Comparison of ENCODE assay signal across 26 cellular contexts in genomic region chr4:110120506-110120905, GRCh38.
"Had no signal": no experiment of that assay in that cellular context is flagged by ENCODE, and none has a peak within 500 bp of the region (broad histone marks: within the 10 kb centered on the region; RNA-seq: fewer than 3 reads in every experiment).

No MANE protein-coding gene starts in this region.

- H3K36me3 ChIP-seq: left ventricle myocardium inferior, right atrium auricular region, right lobe of liver, stomach, suprapubic skin, thoracic aorta, tibial artery, uterus had no signal

- H3K27ac ChIP-seq: left ventricle myocardium inferior, parathyroid adenoma, psoas muscle, right atrium auricular region, right lobe of liver, thoracic aorta, tibial artery, uterus had no signal

- DNase-seq: hypothalamus; immature natural killer cell; islet precursor cell; left ventricle myocardium inferior; midbrain; mucosa of descending colon; naive thymus-derived CD4-positive, alpha-beta T cell; psoas muscle; right lobe of liver; stimulated activated CD4-positive, alpha-beta T cell treated with anti-CD3 and anti-CD28 coated beads, Interleukin-12 subunit alpha, Interleukin-12 subunit beta, amount 100 ng/mL, for 4 hours; stimulated activated CD4-positive, alpha-beta T cell treated with anti-CD3 and anti-CD28 coated beads, Interleukin-15, amount 100 ng/mL, for 24 hours; stimulated activated CD4-positive, alpha-beta T cell treated with anti-CD3 and anti-CD28 coated beads, Interleukin-2, amount 100 ng/mL, for 24 hours; stimulated activated CD4-positive, alpha-beta T cell treated with anti-CD3 and anti-CD28 coated beads, Interleukin-4, amount 100 ng/mL, for 1 hour; stimulated activated naive B cell treated with anti-CD40 and anti-IgM and Interleukin-4, amounts not matched to agents 10 μg/mL and 1 μg/mL and 100 μg/mL, for 72 hours; stimulated activated naive CD8-positive, alpha-beta T cell treated with anti-CD3 and anti-CD28 coated beads, Interleukin-15, Interleukin-2, amounts not matched to agents 100 U/mL and 50 U/mL, for 24 hours; stomach; tibial artery; uterus had no signal

- H3K4me1 Mint-ChIP-seq: stimulated activated naive B cell treated with anti-CD40 and anti-IgM and Interleukin-4, amounts not matched to agents 10 μg/mL and 1 μg/mL and 100 μg/mL, for 72 hours had no signal

- H3K4me1 ChIP-seq: left ventricle myocardium inferior, parathyroid adenoma, psoas muscle, right atrium auricular region, right lobe of liver, tibial artery, uterus had no signal

- H3K36me3 Mint-ChIP-seq: stimulated activated naive B cell treated with anti-CD40 and anti-IgM and Interleukin-4, amounts not matched to agents 10 μg/mL and 1 μg/mL and 100 μg/mL, for 72 hours had no signal

- H3K4me3 Mint-ChIP-seq: natural killer cell treated with Interleukin-12 subunit alpha and Interleukin-12 subunit beta and Interleukin-15 and Interleukin-18, amount 100 ng/mL, for 72 hours; stimulated activated naive B cell treated with anti-CD40 and anti-IgM and Interleukin-4, amounts not matched to agents 10 μg/mL and 1 μg/mL and 100 μg/mL, for 72 hours had no signal

- H3K4me3 ChIP-seq: left ventricle myocardium inferior, lung, mucosa of descending colon, psoas muscle, right atrium auricular region, right lobe of liver, skin epidermis, stomach, suprapubic skin, thoracic aorta, tibial artery, uterus had no signal

- H3K9me3 ChIP-seq: left ventricle myocardium inferior, mucosa of descending colon, psoas muscle, right atrium auricular region, right lobe of liver, stomach, suprapubic skin, thoracic aorta, tibial artery, uterus had no signal

- H3K27me3 Mint-ChIP-seq: naive thymus-derived CD4-positive, alpha-beta T cell; natural killer cell treated with Interleukin-12 subunit alpha and Interleukin-12 subunit beta and Interleukin-15 and Interleukin-18, amount 100 ng/mL, for 72 hours; stimulated activated naive B cell treated with anti-CD40 and anti-IgM and Interleukin-4, amounts not matched to agents 10 μg/mL and 1 μg/mL and 100 μg/mL, for 72 hours; type B pancreatic cell had no signal

- H3K9me3 Mint-ChIP-seq: immature natural killer cell; natural killer cell treated with Interleukin-12 subunit alpha and Interleukin-12 subunit beta and Interleukin-15 and Interleukin-18, amount 100 ng/mL, for 72 hours; stimulated activated naive B cell treated with anti-CD40 and anti-IgM and Interleukin-4, amounts not matched to agents 10 μg/mL and 1 μg/mL and 100 μg/mL, for 72 hours; type B pancreatic cell had no signal

- H3K27ac Mint-ChIP-seq: natural killer cell treated with Interleukin-12 subunit alpha and Interleukin-12 subunit beta and Interleukin-15 and Interleukin-18, amount 100 ng/mL, for 72 hours; stimulated activated naive B cell treated with anti-CD40 and anti-IgM and Interleukin-4, amounts not matched to agents 10 μg/mL and 1 μg/mL and 100 μg/mL, for 72 hours had no signal

- H3K27me3 ChIP-seq: right atrium auricular region, right lobe of liver, stomach, suprapubic skin, tibial artery, uterus had no signal

- H3K9ac ChIP-seq: parathyroid adenoma had no signal

- H3K79me2 ChIP-seq: parathyroid adenoma had no signal

- H2AFZ ChIP-seq: parathyroid adenoma had no signal

- ATAC-seq: naive thymus-derived CD4-positive, alpha-beta T cell; natural killer cell treated with Interleukin-12 subunit alpha and Interleukin-12 subunit beta and Interleukin-15 and Interleukin-18, amount 100 ng/mL, for 72 hours; psoas muscle; right lobe of liver; stimulated activated naive B cell treated with anti-CD40 and anti-IgM and Interleukin-4, amounts not matched to agents 10 μg/mL and 1 μg/mL and 100 μg/mL, for 72 hours; stimulated activated naive CD8-positive, alpha-beta T cell treated with anti-CD3 and anti-CD28 coated beads, Interleukin-15, Interleukin-2, amounts not matched to agents 100 U/mL and 50 U/mL, for 24 hours had no signal
